8 cellular contexts compared by ENCODE assay signal in the genomic region with DNA sequence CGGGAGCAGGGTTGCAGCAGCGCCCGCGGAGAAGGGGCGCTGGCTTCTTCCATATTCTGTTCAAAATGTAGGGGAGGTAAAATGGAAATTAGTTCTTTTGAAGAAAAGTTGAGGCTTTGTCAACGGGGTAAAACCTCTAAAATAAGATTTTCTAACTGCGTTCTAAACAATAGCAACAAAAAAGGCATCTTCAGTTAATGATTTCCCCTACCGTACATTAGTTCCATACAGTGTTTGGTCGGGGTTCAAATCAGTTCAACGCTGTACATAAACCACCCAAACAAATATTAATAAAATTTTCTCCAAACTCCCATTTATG. TPM values are rescaled to one million over a fixed set of nuclear protein-coding genes. Genes with fewer than 3 reads are reported as not detected.
A peak's percentile ranks its signal among the peaks of the same experiment; 100 is the strongest.
DNase-seq lines count a peak whose midpoint lies in the region; ATAC-seq, FAIRE-seq and TF ChIP-seq lines count a peak whose summit lies in the region.

No MANE protein-coding gene starts in this region.

- H2AFZ ChIP-seq in DND-41 (ENCODE audit: low read depth, low read length) = peak overlapping the region; percentile 95

- H3K27ac ChIP-seq in DND-41 (ENCODE audit: low read length) = peak overlapping the region; percentile 96
- peak overlapping the region; percentile 87 for H3K27ac ChIP-seq in RWPE2 (ENCODE audit: poor library complexity, severe bottlenecking)
- H3K27ac ChIP-seq in pancreas = peak overlapping the region; percentile 82 to 97 (median 90)

- FAIRE-seq in pancreas (lab: Jason Lieb, UNC) = no peak

- intact Hi-C loops in pancreas (cut with DNase I) = no loop called here

- H3K79me2 ChIP-seq in DND-41 (ENCODE audit: insufficient read depth, low read length) = no peaks in the 10 kb centered on the region

- in situ Hi-C loops in G401 (cut with HindIII; ENCODE audit: low sequenced_read_pairs) = no loop called here

- 3 to 4% methylated on average over 10 of the region's 10 CpGs for WGBS in pancreas, 2 donors

- no peak for DNase-seq in DND-41
- DNase-seq in RWPE2 (ENCODE audit: low spot score) = no peak
- DNase-seq in epithelial cell of proximal tubule (ENCODE audit: low read depth) = no peak
- DNase-seq in pancreas = no peak
- DNase-seq in G401 (ENCODE audit: low spot score) = no peak
- no peak for DNase-seq in NCI-H1105 treated with DMSO at 0.1 percent for 48 hours (lab: John Stamatoyannopoulos, UW)
- DNase-seq in T1000 (lab: John Stamatoyannopoulos, UW) = no peak
- DNase-seq in AG08395 (ENCODE audit: low spot score) = no peak

- no peaks in the 10 kb centered on the region for H3K36me3 ChIP-seq in DND-41 (ENCODE audit: insufficient read depth, low read length)
- H3K36me3 ChIP-seq in RWPE2 (ENCODE audit: low read depth) = no peaks in the 10 kb centered on the region
- H3K36me3 ChIP-seq in pancreas = no peaks in the 10 kb centered on the region

- H3K4me2 ChIP-seq in DND-41 (ENCODE audit: insufficient read depth, low read length) = peak overlapping the region; percentile 66

- H3K9me3 ChIP-seq in DND-41 (ENCODE audit: insufficient read depth, low read length, severe bottlenecking) (no peaks in the 10 kb centered on the region), RWPE2 (ENCODE audit: severe bottlenecking) (no peaks in the 10 kb centered on the region), pancreas (no peaks in the 10 kb centered on the region)

- H3K4me3 ChIP-seq in DND-41 (ENCODE audit: low read depth in 1 of 2, low read length in 2 of 2) (peak overlapping the region; percentile 51 to 69), RWPE2 (ENCODE audit: severe bottlenecking) (peak overlapping the region; percentile 98), epithelial cell of proximal tubule (ENCODE audit: low read depth, low read length) (peak overlapping the region; percentile 98), pancreas (peak overlapping the region; percentile 96 to 100 (median 98))

- H3K9ac ChIP-seq in DND-41 (ENCODE audit: low read depth, low read length) = peak overlapping the region; percentile 96

- TF ChIP-seq CTCF in DND-41 (IDR thresholded peaks at IDR 0.05; ENCODE audit: borderline replicate concordance, extremely low read depth, low read length, poor library complexity, severe bottlenecking) (no peak), RWPE2 (IDR thresholded peaks at IDR 0.05; ENCODE audit: poor library complexity, severe bottlenecking) (no peak), epithelial cell of proximal tubule (conservative IDR thresholded peaks at IDR 0.05; ENCODE audit: low read depth, low read length) (no peak), pancreas (IDR thresholded peaks at IDR 0.05) (no peak)

- H3K4me1 ChIP-seq in DND-41 (ENCODE audit: insufficient read depth, low read length) = peaks cover 25% of the 10 kb centered on the region
- H3K4me1 ChIP-seq in RWPE2 (ENCODE audit: insufficient read depth, poor library complexity, severe bottlenecking) = peaks cover 15% of the 10 kb centered on the region
- peaks cover 0 to 10% (median 6%) of the 10 kb centered on the region in 3 donors for H3K4me1 ChIP-seq in pancreas

- H4K20me1 ChIP-seq in DND-41 (ENCODE audit: insufficient read depth, low read length) = no peaks in the 10 kb centered on the region

- ATAC-seq in DND-41 (ENCODE audit: insufficient read depth, low read depth) = no peak
- no peak for ATAC-seq in RWPE2 (ENCODE audit: low read depth)
- no peak for ATAC-seq in pancreas

- no peaks in the 10 kb centered on the region for H3K27me3 ChIP-seq in DND-41 (ENCODE audit: insufficient read depth, low read length, poor library complexity)
- H3K27me3 ChIP-seq in RWPE2 (ENCODE audit: insufficient read depth, poor library complexity, severe bottlenecking) = no peaks in the 10 kb centered on the region
- no peaks in the 10 kb centered on the region for H3K27me3 ChIP-seq in pancreas

RNA-seq across cellular contexts. Expression of a gene that starts 0.3 kb away (rescaled TPM):
- total RNA-seq in epithelial cell of proximal tubule = 5.6 and 9.4 TPM in 2 replicates
- 1 to 10 TPM; 4.1 to 9.9 (median 5.1) TPM for total RNA-seq in pancreas
- polyA plus RNA-seq in pancreas = 1 to 10 TPM; 3.8 to 4.1 TPM
- total RNA-seq in G401 (2014; rRNA removed; shearing (Covaris generic)) = 11.8 and 23.6 TPM in 2 replicates
